In the genomic region with DNA sequence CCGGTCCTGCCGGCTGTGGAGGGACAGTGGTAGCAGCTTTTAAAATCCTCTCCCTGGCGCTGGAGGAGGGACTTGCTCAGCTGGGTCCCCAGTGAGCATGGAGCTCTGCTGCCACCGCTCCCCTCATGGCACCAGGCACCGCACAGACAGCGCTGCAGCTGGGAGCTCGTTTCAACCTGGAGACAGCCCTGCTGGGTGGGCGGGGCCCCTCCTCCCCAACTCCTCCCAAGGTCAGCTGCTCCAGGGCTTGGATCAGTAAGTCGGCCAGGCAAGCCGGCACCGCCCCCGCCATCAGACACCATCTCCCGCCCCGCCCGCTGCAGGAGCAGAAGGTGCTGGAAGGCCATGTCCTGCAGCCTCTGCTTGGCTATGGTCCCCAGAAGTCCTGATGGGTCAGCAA, we compare ENCODE assay signal across 8 cellular contexts. TPM values are rescaled to one million over a fixed set of nuclear protein-coding genes. Genes with fewer than 3 reads are reported as not detected.
DNase-seq lines count a peak whose midpoint lies in the region; ATAC-seq and TF ChIP-seq lines count a peak whose summit lies in the region.

No MANE protein-coding gene starts in this region.

- peak overlapping the region in 3 of 4 donors; percentile 49 to 80 (median 57) for H3K4me3 Mint-ChIP-seq in IgD-negative memory B cell
- peak overlapping the region; percentile 69 for H3K4me3 Mint-ChIP-seq in activated T-helper 17 cell treated with anti-CD3 and anti-CD28 coated beads, Interleukin-2, amount 50 U/mL, for 72 hours

- no peaks in the 10 kb centered on the region for H4K20me1 ChIP-seq in osteoblast (ENCODE audit: insufficient read depth, low read length)

- H2AFZ ChIP-seq in osteoblast (ENCODE audit: low read length): peak overlapping the region; percentile 77

- no peak overlapping the region for H3K27ac Mint-ChIP-seq in IgD-negative memory B cell
- H3K27ac Mint-ChIP-seq in activated T-helper 17 cell treated with anti-CD3 and anti-CD28 coated beads, Interleukin-2, amount 50 U/mL, for 72 hours: peak overlapping the region; percentile 65

- TF ChIP-seq CTCF in osteoblast (IDR thresholded peaks at IDR 0.05; ENCODE audit: extremely low read depth, low read depth, low read length): no peak

- H3K27me3 Mint-ChIP-seq in IgD-negative memory B cell: peaks cover 18% of the 10 kb centered on the region
- no peaks in the 10 kb centered on the region for H3K27me3 Mint-ChIP-seq in activated T-helper 17 cell treated with anti-CD3 and anti-CD28 coated beads, Interleukin-2, amount 50 U/mL, for 72 hours

- no peaks in the 10 kb centered on the region for H3K9me3 ChIP-seq in osteoblast (ENCODE audit: low read depth, low read length)

- H3K27me3 ChIP-seq in osteoblast (ENCODE audit: insufficient read depth, low read length): peaks cover 7% of the 10 kb centered on the region

- H3K4me3 ChIP-seq in osteoblast (ENCODE audit: insufficient read depth, low read length): peak overlapping the region; percentile 61

- peaks cover 0 to 2% (median 0%) of the 10 kb centered on the region in 3 donors for H3K9me3 Mint-ChIP-seq in IgD-negative memory B cell
- no peaks in the 10 kb centered on the region for H3K9me3 Mint-ChIP-seq in activated T-helper 17 cell treated with anti-CD3 and anti-CD28 coated beads, Interleukin-2, amount 50 U/mL, for 72 hours

- peaks cover 0 to 4% (median 2%) of the 10 kb centered on the region in 3 donors for H3K4me1 Mint-ChIP-seq in IgD-negative memory B cell
- peaks cover 36% of the 10 kb centered on the region for H3K4me1 Mint-ChIP-seq in activated T-helper 17 cell treated with anti-CD3 and anti-CD28 coated beads, Interleukin-2, amount 50 U/mL, for 72 hours

- H3K4me1 ChIP-seq in osteoblast (ENCODE audit: insufficient read depth, low read length): peaks cover 6% of the 10 kb centered on the region

- H3K36me3 ChIP-seq in osteoblast (ENCODE audit: insufficient read depth, low read length): no peaks in the 10 kb centered on the region

- H3K79me2 ChIP-seq in osteoblast (ENCODE audit: insufficient read depth, low read length): no peaks in the 10 kb centered on the region

- DNase-seq in AG20443 (ENCODE audit: low spot score): peak; percentile 80
- peak; percentile 36 for DNase-seq in glomerular visceral epithelial cell (ENCODE audit: extremely low spot score)
- DNase-seq in osteoblast (ENCODE audit: insufficient read length, low spot score, missing footprints): peak; percentile 91
- DNase-seq in RPMI8226: no peak
- no peak for DNase-seq in middle frontal gyrus (ENCODE audit: extremely low spot score, low spot score)

- no peak overlapping the region for H3K27ac ChIP-seq in osteoblast (ENCODE audit: low read depth, low read length)

- ATAC-seq in activated T-helper 17 cell treated with anti-CD3 and anti-CD28 coated beads, Interleukin-2, amount 50 U/mL, for 72 hours (replicated peaks): peak; percentile 32
- no peak for ATAC-seq in GM18520 (IDR thresholded peaks at IDR 0.05; ENCODE audit: unreplicated experiment)

- H3K36me3 Mint-ChIP-seq in IgD-negative memory B cell: no peaks in the 10 kb centered on the region
- H3K36me3 Mint-ChIP-seq in activated T-helper 17 cell treated with anti-CD3 and anti-CD28 coated beads, Interleukin-2, amount 50 U/mL, for 72 hours (ENCODE audit: low read depth): no peaks in the 10 kb centered on the region

- peak overlapping the region; percentile 76 for H3K4me2 ChIP-seq in osteoblast (ENCODE audit: insufficient read depth, low read length)

RNA-seq across cellular contexts. Expression of a gene that starts 16.4 kb away (rescaled TPM):
- 1.0 TPM for polyA plus RNA-seq in IgD-negative memory B cell
- 10 to 100 TPM; 36.3 to 42.7 TPM for total RNA-seq in activated T-helper 17 cell treated with anti-CD3 and anti-CD28 coated beads, Interleukin-2, amount 50 U/mL, for 72 hours
- total RNA-seq in osteoblast: 9.7 and 10.5 TPM in 2 replicates

RNA-seq across cellular contexts. Expression of a gene that starts 16.7 kb away (rescaled TPM):
- not detected for polyA plus RNA-seq in IgD-negative memory B cell
- under 1 TPM; 0.11 to 0.26 TPM for total RNA-seq in activated T-helper 17 cell treated with anti-CD3 and anti-CD28 coated beads, Interleukin-2, amount 50 U/mL, for 72 hours
- total RNA-seq in osteoblast: under 0.01 TPM in 2 replicates

Comparison
In these comparisons a context has a peak if more than half of its experiments do, and no peak if none do; other contexts are left out.
1. DNase-seq: peak in AG20443 (single experiment), glomerular visceral epithelial cell (single experiment) and osteoblast (single experiment); none in RPMI8226 (single experiment) and middle frontal gyrus (single experiment).